Comparison of ENCODE assay signal across 11 cellular contexts in genomic region chr6:142838821-142839685, GRCh38.
A peak's percentile ranks its signal among the peaks of the same experiment; 100 is the strongest.
DNase-seq lines count a peak whose midpoint lies in the region; ATAC-seq and TF ChIP-seq lines count a peak whose summit lies in the region.
"Had no signal": no experiment of that assay in that cellular context is flagged by ENCODE, and none has a peak within 500 bp of the region (broad histone marks: within the 10 kb centered on the region; RNA-seq: fewer than 3 reads in every experiment).

No MANE protein-coding gene starts in this region.

- H3K79me2 ChIP-seq in MM.1S (ENCODE audit: low read length): peaks cover 5% of the 10 kb centered on the region

- peaks cover 20% of the 10 kb centered on the region for H3F3A ChIP-seq in MM.1S (ENCODE audit: insufficient read depth, low read length)

- no peaks in the 10 kb centered on the region for H4K20me1 ChIP-seq in MM.1S (ENCODE audit: insufficient read depth, low read length)

- H3K4me2 ChIP-seq in MM.1S (ENCODE audit: low read depth, low read length): no peak overlapping the region

- H3K4me3 ChIP-seq in fibroblast of mammary gland (ENCODE audit: control insufficient read depth, low read depth, low read length): no peak overlapping the region
- no peak overlapping the region for H3K4me3 ChIP-seq in MM.1S (ENCODE audit: low read length)
- no peak overlapping the region for H3K4me3 ChIP-seq in lower leg skin (ENCODE audit: low read depth, poor library complexity, severe bottlenecking)
- H3K4me3 ChIP-seq: transverse colon had no signal

- peaks cover 81% of the 10 kb centered on the region for H3K4me1 Mint-ChIP-seq in activated naive CD4-positive, alpha-beta T cell treated with anti-CD3 and anti-CD28 coated beads for 36 hours (ENCODE audit: low read depth)
- peaks cover 79% of the 10 kb centered on the region for H3K4me1 Mint-ChIP-seq in stimulated activated naive CD8-positive, alpha-beta T cell treated with anti-CD3 and anti-CD28 coated beads, Interleukin-15, amount 100 ng/mL, for 72 hours

- CTCF ChIA-PET in activated naive CD4-positive, alpha-beta T cell treated with anti-CD3 and anti-CD28 coated beads for 36 hours (lab: Charles Lee): interaction anchor here (1.1 to 1.7 kb wide), 3 partner anchors 9 to 188 kb away, joined by 4 to 5 read pairs (median 4); no protein-coding TSS in a partner anchor

- no peak overlapping the region for H2AFZ ChIP-seq in MM.1S (ENCODE audit: low read length)

- H3K27ac ChIP-seq in MM.1S (ENCODE audit: low read length): no peak overlapping the region

- H3K4me3 Mint-ChIP-seq in activated naive CD4-positive, alpha-beta T cell treated with anti-CD3 and anti-CD28 coated beads for 36 hours: no peak overlapping the region
- H3K4me3 Mint-ChIP-seq in stimulated activated naive CD8-positive, alpha-beta T cell treated with anti-CD3 and anti-CD28 coated beads, Interleukin-15, amount 100 ng/mL, for 72 hours: peak overlapping the region; percentile 62 to 65
- H3K4me3 Mint-ChIP-seq: endodermal cell had no signal

- H3K36me3 ChIP-seq in MM.1S (replicated peaks; ENCODE audit: insufficient read depth, low read length): no peaks in the 10 kb centered on the region
- H3K36me3 ChIP-seq: transverse colon had no signal

- no peak for TF ChIP-seq CTCF in fibroblast of mammary gland (conservative IDR thresholded peaks at IDR 0.05; ENCODE audit: control insufficient read depth, insufficient read depth, low read depth, low read length)
- no peak for TF ChIP-seq CTCF in MM.1S (IDR thresholded peaks at IDR 0.05; ENCODE audit: low read length)
- no peak for TF ChIP-seq CTCF in lower leg skin (IDR thresholded peaks at IDR 0.05)

- intact Hi-C loops in activated naive CD4-positive, alpha-beta T cell treated with anti-CD3 and anti-CD28 coated beads for 36 hours (cut with micrococcal nuclease): no loop called here
- intact Hi-C loops in lower leg skin (cut with DNase I; ENCODE audit: low total_unique reads): no loop called here

- H3K27me3 ChIP-seq in MM.1S (replicated peaks; ENCODE audit: insufficient read depth, low read length): no peaks in the 10 kb centered on the region
- H3K27me3 ChIP-seq: transverse colon had no signal

- ATAC-seq in stimulated activated naive CD8-positive, alpha-beta T cell treated with anti-CD3 and anti-CD28 coated beads, Interleukin-15, amount 100 ng/mL, for 72 hours: no peak
- no peak for ATAC-seq in GM18517 (IDR thresholded peaks at IDR 0.05; ENCODE audit: unreplicated experiment)

- no peaks in the 10 kb centered on the region for H3K9me3 Mint-ChIP-seq in activated naive CD4-positive, alpha-beta T cell treated with anti-CD3 and anti-CD28 coated beads for 36 hours
- H3K9me3 Mint-ChIP-seq in stimulated activated naive CD8-positive, alpha-beta T cell treated with anti-CD3 and anti-CD28 coated beads, Interleukin-15, amount 100 ng/mL, for 72 hours: no peaks in the 10 kb centered on the region
- H3K9me3 Mint-ChIP-seq: endodermal cell had no signal

- peak overlapping the region; percentile 83 for H3K27ac Mint-ChIP-seq in activated naive CD4-positive, alpha-beta T cell treated with anti-CD3 and anti-CD28 coated beads for 36 hours
- H3K27ac Mint-ChIP-seq in stimulated activated naive CD8-positive, alpha-beta T cell treated with anti-CD3 and anti-CD28 coated beads, Interleukin-15, amount 100 ng/mL, for 72 hours: peak overlapping the region; percentile 37 to 81
- H3K27ac Mint-ChIP-seq: endodermal cell had no signal

- H3K27me3 Mint-ChIP-seq in activated naive CD4-positive, alpha-beta T cell treated with anti-CD3 and anti-CD28 coated beads for 36 hours (ENCODE audit: low read depth): no peaks in the 10 kb centered on the region
- no peaks in the 10 kb centered on the region for H3K27me3 Mint-ChIP-seq in stimulated activated naive CD8-positive, alpha-beta T cell treated with anti-CD3 and anti-CD28 coated beads, Interleukin-15, amount 100 ng/mL, for 72 hours

- no peak overlapping the region for H3K9ac ChIP-seq in MM.1S (ENCODE audit: low read length)

- H3K9me2 ChIP-seq in MM.1S (replicated peaks; ENCODE audit: insufficient read depth, low read length): no peaks in the 10 kb centered on the region

- WGBS in lower leg skin, 2 donors: 78 to 83% methylated on average over 7 of the region's 7 CpGs

- H3K4me1 ChIP-seq in MM.1S (ENCODE audit: low read length): peaks cover 4% of the 10 kb centered on the region

- no peak for TF ChIP-seq POLR2A in lower leg skin (IDR thresholded peaks at IDR 0.05)

- no peak for DNase-seq in activated naive CD4-positive, alpha-beta T cell treated with anti-CD3 and anti-CD28 coated beads for 36 hours
- no peak for DNase-seq in activated naive CD4-positive, alpha-beta T cell treated with anti-CD3 and anti-CD28 coated beads, Interleukin-2, amount 50 U/mL, for 16 hours
- DNase-seq in SW480 (ENCODE audit: low spot score) (peak; percentile 88), fibroblast of mammary gland (ENCODE audit: low read depth) (peak; percentile 76), MM.1S (no peak), lower leg skin (ENCODE audit: low spot score in 2 of 2) (no peak)
- no peak for DNase-seq in stimulated activated naive CD8-positive, alpha-beta T cell treated with anti-CD3 and anti-CD28 coated beads, Interleukin-15, amount 100 ng/mL, for 72 hours
- DNase-seq: endodermal cell, left cardiac atrium, transverse colon had no signal

- H3K36me3 Mint-ChIP-seq in activated naive CD4-positive, alpha-beta T cell treated with anti-CD3 and anti-CD28 coated beads for 36 hours (ENCODE audit: low read depth): peaks cover 8% of the 10 kb centered on the region

- no peaks in the 10 kb centered on the region for H3K9me3 ChIP-seq in MM.1S (replicated peaks; ENCODE audit: insufficient read depth, low read length)
- H3K9me3 ChIP-seq: transverse colon had no signal

Comparison
In these comparisons a context has a peak if more than half of its experiments do, and no peak if none do; other contexts are left out.
1. DNase-seq: peak in SW480 (single experiment) and fibroblast of mammary gland (single experiment); none in activated naive CD4-positive, alpha-beta T cell treated with anti-CD3 and anti-CD28 coated beads for 36 hours (single experiment), activated naive CD4-positive, alpha-beta T cell treated with anti-CD3 and anti-CD28 coated beads, Interleukin-2, amount 50 U/mL, for 16 hours (single experiment), stimulated activated naive CD8-positive, alpha-beta T cell treated with anti-CD3 and anti-CD28 coated beads, Interleukin-15, amount 100 ng/mL, for 72 hours (0 of 2), MM.1S (single experiment) and lower leg skin (0 of 2).